Comparison of ENCODE assay signal across 15 cellular contexts in the genomic region with DNA sequence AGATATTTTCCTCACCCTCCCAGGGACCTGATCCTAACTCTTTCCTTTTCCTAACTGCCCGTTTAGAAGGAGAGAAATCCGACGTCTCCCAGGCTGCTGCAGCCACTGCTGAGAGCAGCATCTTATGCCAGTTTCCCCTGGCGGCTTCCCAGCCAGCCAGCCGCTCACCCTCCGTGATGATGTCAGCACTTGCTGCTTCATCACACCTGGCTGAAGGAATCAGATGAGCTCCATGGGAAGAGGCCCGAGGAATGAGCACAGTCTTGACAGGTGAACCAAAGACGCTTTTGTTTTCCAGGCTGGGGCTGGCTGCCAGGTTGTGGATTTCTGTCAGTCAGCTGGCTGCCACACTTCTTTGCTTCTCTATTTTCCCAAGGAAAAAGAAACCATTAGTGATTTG.
DNase-seq lines count a peak whose midpoint lies in the region; ATAC-seq, FAIRE-seq and TF ChIP-seq lines count a peak whose summit lies in the region.
"Had no signal": no experiment of that assay in that cellular context is flagged by ENCODE, and none has a peak within 500 bp of the region (broad histone marks: within the 10 kb centered on the region; RNA-seq: fewer than 3 reads in every experiment).

No MANE protein-coding gene starts in this region.

- H3K9me3 ChIP-seq in right cardiac atrium (ENCODE audit: control insufficient read depth, low read length) (no peaks in the 10 kb centered on the region), left lung (peaks cover 0 to 12% of the 10 kb centered on the region in 2 donors)
- H3K9me3 ChIP-seq: adrenal gland had no signal

- H3K36me3 ChIP-seq in left lung = no peaks in the 10 kb centered on the region
- H3K36me3 ChIP-seq: adrenal gland had no signal

- in situ Hi-C loops in astrocyte of the spinal cord (cut with HindIII; ENCODE audit: low sequenced_read_pairs) = no loop called here

- intact Hi-C loops in right cardiac atrium (cut with DNase I) (no loop called here), cardiac septum (cut with DNase I) (no loop called here), left lung (cut with DNase I) (no loop called here)

- no peak overlapping the region for H3K27ac ChIP-seq in right cardiac atrium (ENCODE audit: low read length)
- no peak overlapping the region for H3K27ac ChIP-seq in left lung
- H3K27ac ChIP-seq: adrenal gland, hepatocyte, RWPE1 had no signal

- 28% methylated on average over 8 of the region's 8 CpGs for WGBS in right cardiac atrium

- peak in 2 of 3 donors; percentile 65 to 70 for DNase-seq in right cardiac atrium
- no peak for DNase-seq in cardiac septum (ENCODE audit: low spot score)
- peak; percentile 17 for DNase-seq in astrocyte of the spinal cord (ENCODE audit: low read depth, low spot score)
- peak in 1 of 2 donors; percentile 44 for DNase-seq in left lung
- DNase-seq in stimulated activated CD4-positive, alpha-beta T cell treated with anti-CD3 and anti-CD28 coated beads, Interleukin-2, amount 100 ng/mL, for 24 hours = no peak
- DNase-seq in RCC 7860 (ENCODE audit: low spot score) = no peak
- DNase-seq in GM20000 (ENCODE audit: low spot score) = no peak
- DNase-seq: activated CD8-positive, alpha-beta memory T cell treated with anti-CD3 and anti-CD28 coated beads, Interleukin-2, amount 50 U/mL, for 48 hours; AML-193; mucosa of descending colon; NCI-H345 had no signal

- H3K4me1 ChIP-seq in right cardiac atrium (ENCODE audit: control insufficient read depth, insufficient read depth, low read length) (no peaks in the 10 kb centered on the region), left lung (no peaks in the 10 kb centered on the region)
- H3K4me1 ChIP-seq: adrenal gland had no signal

- H3K27me3 ChIP-seq in right cardiac atrium (ENCODE audit: control insufficient read depth, insufficient read depth) = no peaks in the 10 kb centered on the region
- H3K27me3 ChIP-seq in left lung = no peaks in the 10 kb centered on the region
- H3K27me3 ChIP-seq: adrenal gland had no signal

- H3K4me3 ChIP-seq in right cardiac atrium (ENCODE audit: low read length) = no peak overlapping the region
- no peak overlapping the region for H3K4me3 ChIP-seq in astrocyte of the spinal cord (ENCODE audit: low read depth, low read length)
- no peak overlapping the region for H3K4me3 ChIP-seq in left lung
- H3K4me3 ChIP-seq: adrenal gland, hepatocyte, mucosa of descending colon had no signal

- TF ChIP-seq CTCF in astrocyte of the spinal cord (IDR thresholded peaks at IDR 0.05; ENCODE audit: low read depth, low read length) = no peak
- no peak for TF ChIP-seq CTCF in left lung (IDR thresholded peaks at IDR 0.05)
- TF ChIP-seq CTCF in GM20000 (IDR thresholded peaks at IDR 0.05; ENCODE audit: extremely low read depth, missing control alignments) = no peak

- FAIRE-seq in RCC 7860 (lab: Jason Lieb, UNC) = no peak

- no peak for ATAC-seq in right cardiac atrium
- peak; percentile 34 for ATAC-seq in left lung
- ATAC-seq in HG02970 (IDR thresholded peaks at IDR 0.05; ENCODE audit: low FRiP score, unreplicated experiment) = no peak
- ATAC-seq: mucosa of descending colon had no signal

Comparison
In these comparisons a context has a peak if more than half of its experiments do, and no peak if none do; other contexts are left out.
1. DNase-seq: peak in right cardiac atrium (2 of 3) and astrocyte of the spinal cord (single experiment); none in cardiac septum (single experiment), stimulated activated CD4-positive, alpha-beta T cell treated with anti-CD3 and anti-CD28 coated beads, Interleukin-2, amount 100 ng/mL, for 24 hours (0 of 2), RCC 7860 (single experiment) and GM20000 (single experiment).